In genomic region chr12:110282343-110282860, GRCh38 we compare ENCODE assay signal across 1 cellular context.
TF ChIP-seq lines count a peak whose summit lies in the region.

No MANE protein-coding gene starts in this region.

TF ChIP-seq in GM23338, 12 proteins besides CTCF, POLR2A, EP300 and RAD21 (continued from another document):
- TF ChIP-seq REST (IDR thresholded peaks at IDR 0.05; ENCODE audit: unreplicated experiment): no peak
- no peak for TF ChIP-seq ZNF114 (CRISPR knock-in tag; IDR thresholded peaks at IDR 0.05)
- TF ChIP-seq ZNF331 (CRISPR knock-in tag; IDR thresholded peaks at IDR 0.05; ENCODE audit: low read depth): no peak
- TF ChIP-seq JUNB (IDR thresholded peaks at IDR 0.05; ENCODE audit: unreplicated experiment): no peak
